ENCODE assay signal across 25 cellular contexts in genomic region chr6:132362318-132363185, GRCh38. TPM values are rescaled to one million over a fixed set of nuclear protein-coding genes. Genes with fewer than 3 reads are reported as not detected.
DNase-seq lines count a peak whose midpoint lies in the region; ATAC-seq and TF ChIP-seq lines count a peak whose summit lies in the region.
"Had no signal": no experiment of that assay in that cellular context is flagged by ENCODE, and none has a peak within 500 bp of the region (broad histone marks: within the 10 kb centered on the region; RNA-seq: fewer than 3 reads in every experiment).

No MANE protein-coding gene starts in this region.

- H3K27me3 ChIP-seq in esophagus squamous epithelium = no peaks in the 10 kb centered on the region
- H3K27me3 ChIP-seq: tibial artery had no signal

- H3K9me3 Mint-ChIP-seq in activated CD4-positive, alpha-beta T cell treated with anti-CD3 and anti-CD28 coated beads, Interleukin-2, amount 10 ng/mL, durations not matched to agents 24 days and 14 days = peaks cover 5% of the 10 kb centered on the region
- H3K9me3 Mint-ChIP-seq in stimulated activated naive B cell treated with anti-CD40 and anti-IgM and Interleukin-4, amounts not matched to agents 10 μg/mL and 1 μg/mL and 100 μg/mL, for 72 hours = peaks cover 0 to 2% of the 10 kb centered on the region in 2 donors
- H3K9me3 Mint-ChIP-seq: activated naive CD4-positive, alpha-beta T cell treated with anti-CD3 and anti-CD28 coated beads for 36 hours; CD14-positive monocyte; immature natural killer cell; naive thymus-derived CD4-positive, alpha-beta T cell had no signal

- TF ChIP-seq POLR2A in esophagus squamous epithelium (IDR thresholded peaks at IDR 0.05) = no peak

- H3K27me3 Mint-ChIP-seq in activated CD4-positive, alpha-beta T cell treated with anti-CD3 and anti-CD28 coated beads, Interleukin-2, amount 10 ng/mL, durations not matched to agents 24 days and 14 days = peaks cover 32% of the 10 kb centered on the region
- no peaks in the 10 kb centered on the region for H3K27me3 Mint-ChIP-seq in stimulated activated naive B cell treated with anti-CD40 and anti-IgM and Interleukin-4, amounts not matched to agents 10 μg/mL and 1 μg/mL and 100 μg/mL, for 72 hours

- H3K27ac Mint-ChIP-seq in activated CD4-positive, alpha-beta T cell treated with anti-CD3 and anti-CD28 coated beads, Interleukin-2, amount 10 ng/mL, durations not matched to agents 24 days and 14 days = peak overlapping the region; percentile 17
- H3K27ac Mint-ChIP-seq in stimulated activated naive B cell treated with anti-CD40 and anti-IgM and Interleukin-4, amounts not matched to agents 10 μg/mL and 1 μg/mL and 100 μg/mL, for 72 hours = peak overlapping the region; percentile 0
- H3K27ac Mint-ChIP-seq: activated CD4-positive, alpha-beta T cell treated with anti-CD3 and anti-CD28 coated beads for 36 hours; activated naive CD4-positive, alpha-beta T cell treated with anti-CD3 and anti-CD28 coated beads for 36 hours; CD14-positive monocyte; immature natural killer cell; naive thymus-derived CD4-positive, alpha-beta T cell had no signal

- H3K4me1 ChIP-seq in esophagus squamous epithelium = no peaks in the 10 kb centered on the region
- H3K4me1 ChIP-seq: tibial artery had no signal

- TF ChIP-seq CTCF in fibroblast of mammary gland (conservative IDR thresholded peaks at IDR 0.05; ENCODE audit: control insufficient read depth, insufficient read depth, low read depth, low read length) = no peak
- no peak for TF ChIP-seq CTCF in esophagus squamous epithelium (IDR thresholded peaks at IDR 0.05)

- no peak overlapping the region for H3K4me3 Mint-ChIP-seq in activated CD4-positive, alpha-beta T cell treated with anti-CD3 and anti-CD28 coated beads, Interleukin-2, amount 10 ng/mL, durations not matched to agents 24 days and 14 days
- H3K4me3 Mint-ChIP-seq in stimulated activated naive B cell treated with anti-CD40 and anti-IgM and Interleukin-4, amounts not matched to agents 10 μg/mL and 1 μg/mL and 100 μg/mL, for 72 hours = no peak overlapping the region
- H3K4me3 Mint-ChIP-seq: activated CD4-positive, alpha-beta T cell treated with anti-CD3 and anti-CD28 coated beads for 36 hours; activated naive CD4-positive, alpha-beta T cell treated with anti-CD3 and anti-CD28 coated beads for 36 hours; CD14-positive monocyte; immature natural killer cell; naive thymus-derived CD4-positive, alpha-beta T cell had no signal

- ATAC-seq in stimulated activated naive B cell treated with anti-CD40 and anti-IgM and Interleukin-4, amounts not matched to agents 10 μg/mL and 1 μg/mL and 100 μg/mL, for 72 hours (replicated peaks) = peak in 1 of 2 donors; percentile 18
- no peak for ATAC-seq in GM18873 (IDR thresholded peaks at IDR 0.05; ENCODE audit: low FRiP score, unreplicated experiment)
- ATAC-seq: activated CD4-positive, alpha-beta T cell treated with anti-CD3 and anti-CD28 coated beads for 36 hours; naive thymus-derived CD4-positive, alpha-beta T cell had no signal

- peaks cover 22% of the 10 kb centered on the region for H3K4me1 Mint-ChIP-seq in activated CD4-positive, alpha-beta T cell treated with anti-CD3 and anti-CD28 coated beads, Interleukin-2, amount 10 ng/mL, durations not matched to agents 24 days and 14 days
- peaks cover 32 to 63% of the 10 kb centered on the region in 2 donors for H3K4me1 Mint-ChIP-seq in stimulated activated naive B cell treated with anti-CD40 and anti-IgM and Interleukin-4, amounts not matched to agents 10 μg/mL and 1 μg/mL and 100 μg/mL, for 72 hours
- H3K4me1 Mint-ChIP-seq: CD14-positive monocyte had no signal

- no peak overlapping the region for H3K9ac ChIP-seq in SK-N-MC (ENCODE audit: insufficient read length)

- H3K36me3 Mint-ChIP-seq in activated CD4-positive, alpha-beta T cell treated with anti-CD3 and anti-CD28 coated beads, Interleukin-2, amount 10 ng/mL, durations not matched to agents 24 days and 14 days (ENCODE audit: low read depth) = no peaks in the 10 kb centered on the region
- H3K36me3 Mint-ChIP-seq in stimulated activated naive B cell treated with anti-CD40 and anti-IgM and Interleukin-4, amounts not matched to agents 10 μg/mL and 1 μg/mL and 100 μg/mL, for 72 hours = peaks cover 2 to 9% of the 10 kb centered on the region in 2 donors
- H3K36me3 Mint-ChIP-seq: CD14-positive monocyte, immature natural killer cell had no signal

- H3K9me3 ChIP-seq in SK-N-MC (ENCODE audit: low read depth, low read length) (no peaks in the 10 kb centered on the region), esophagus squamous epithelium (no peaks in the 10 kb centered on the region)
- H3K9me3 ChIP-seq: tibial artery had no signal

- no peak overlapping the region for H3K27ac ChIP-seq in SK-N-MC
- no peak overlapping the region for H3K27ac ChIP-seq in esophagus squamous epithelium
- H3K27ac ChIP-seq: tibial artery had no signal

- no peak for DNase-seq in activated CD4-positive, alpha-beta T cell treated with anti-CD3 and anti-CD28 coated beads, Interleukin-2, amount 10 ng/mL, durations not matched to agents 24 days and 14 days
- no peak for DNase-seq in activated CD4-positive, alpha-beta T cell treated with anti-CD3 and anti-CD28 coated beads, Interleukin-2, amount 50 U/mL, for 48 hours
- DNase-seq in SK-N-MC (ENCODE audit: low read depth, low spot score) (peak; percentile 92), fibroblast of mammary gland (ENCODE audit: low read depth) (peak; percentile 22), HuH-7 (ENCODE audit: low spot score) (no peak), esophagus squamous epithelium (lab: John Stamatoyannopoulos, UW) (no peak)
- DNase-seq in stimulated activated naive B cell treated with anti-CD40 and anti-IgM and Interleukin-4, amounts not matched to agents 10 μg/mL and 1 μg/mL and 100 μg/mL, for 72 hours = no peak
- DNase-seq: 8988T; activated CD4-positive, alpha-beta T cell treated with anti-CD3 and anti-CD28 coated beads for 36 hours; activated CD8-positive, alpha-beta memory T cell treated with anti-CD3 and anti-CD28 coated beads, Interleukin-2, amount 50 U/mL, for 48 hours; activated naive CD4-positive, alpha-beta T cell treated with anti-CD3 and anti-CD28 coated beads for 36 hours; cortex of kidney; DMS153; erythroblast; head of caudate nucleus; immature natural killer cell; Karpas-422; naive thymus-derived CD4-positive, alpha-beta T cell; NK-92 treated with Interleukin-12 subunit alpha and Interleukin-12 subunit beta, amount 100 ng/mL, for 24 hours; posterior cingulate gyrus; Right ventricle myocardium superior; tibial artery had no signal

- H3K36me3 ChIP-seq in SK-N-MC (ENCODE audit: insufficient read depth, low read length) (no peaks in the 10 kb centered on the region), esophagus squamous epithelium (no peaks in the 10 kb centered on the region)
- H3K36me3 ChIP-seq: tibial artery had no signal

- WGBS in esophagus squamous epithelium, 2 donors = 38 to 55% methylated on average over 6 of the region's 6 CpGs

- H3K4me3 ChIP-seq in SK-N-MC = peak overlapping the region; percentile 58
- H3K4me3 ChIP-seq in fibroblast of mammary gland (ENCODE audit: control insufficient read depth, low read depth, low read length) = no peak overlapping the region
- no peak overlapping the region for H3K4me3 ChIP-seq in esophagus squamous epithelium
- H3K4me3 ChIP-seq: lung, tibial artery had no signal

- intact Hi-C loops in activated CD4-positive, alpha-beta T cell treated with anti-CD3 and anti-CD28 coated beads, Interleukin-2, amount 10 ng/mL, durations not matched to agents 24 days and 14 days (cut with micrococcal nuclease) = no loop called here
- intact Hi-C loops in esophagus squamous epithelium (cut with DNase I) = no loop called here

RNA-seq across cellular contexts. Expression of gene MOXD1, which starts 38.7 kb away (rescaled TPM):
- 0.12 TPM in 1 of 2 replicates, not detected in the other for total RNA-seq in activated CD4-positive, alpha-beta T cell treated with anti-CD3 and anti-CD28 coated beads, Interleukin-2, amount 10 ng/mL, durations not matched to agents 24 days and 14 days
- total RNA-seq in esophagus squamous epithelium = 10 to 100 TPM; 11.9 to 59.2 (median 25.0) TPM
- total RNA-seq: activated CD4-positive, alpha-beta T cell treated with anti-CD3 and anti-CD28 coated beads for 36 hours; activated naive CD4-positive, alpha-beta T cell treated with anti-CD3 and anti-CD28 coated beads for 36 hours; naive thymus-derived CD4-positive, alpha-beta T cell had no signal

Comparison
In these comparisons a context has a peak if more than half of its experiments do, and no peak if none do; other contexts are left out.
1. DNase-seq: peak in SK-N-MC (single experiment) and fibroblast of mammary gland (single experiment); none in activated CD4-positive, alpha-beta T cell treated with anti-CD3 and anti-CD28 coated beads, Interleukin-2, amount 10 ng/mL, durations not matched to agents 24 days and 14 days (single experiment), activated CD4-positive, alpha-beta T cell treated with anti-CD3 and anti-CD28 coated beads, Interleukin-2, amount 50 U/mL, for 48 hours (0 of 2), stimulated activated naive B cell treated with anti-CD40 and anti-IgM and Interleukin-4, amounts not matched to agents 10 μg/mL and 1 μg/mL and 100 μg/mL, for 72 hours (single experiment), HuH-7 (single experiment) and esophagus squamous epithelium (single experiment).
2. RNA of gene MOXD1, which starts 38.7 kb away (total RNA-seq): 11.9 to 59.2 TPM in esophagus squamous epithelium; 0.12 TPM in activated CD4-positive, alpha-beta T cell treated with anti-CD3 and anti-CD28 coated beads, Interleukin-2, amount 10 ng/mL, durations not matched to agents 24 days and 14 days; every median in the first group is over 10 times any median in the second.